Comparison of ENCODE assay signal across 37 cellular contexts in genomic region chr13:72201726-72202125, GRCh38.
"Had no signal": no experiment of that assay in that cellular context is flagged by ENCODE, and none has a peak within 500 bp of the region (broad histone marks: within the 10 kb centered on the region; RNA-seq: fewer than 3 reads in every experiment).

No MANE protein-coding gene starts in this region.

- H3K27ac Mint-ChIP-seq: activated naive CD4-positive, alpha-beta T cell treated with anti-CD3 and anti-CD28 coated beads for 36 hours; activated naive CD4-positive, alpha-beta T cell treated with anti-CD3 and anti-CD28 coated beads, Interleukin-2, amount 10 ng/mL, durations not matched to agents 7 days and 5 days; activated naive CD4-positive, alpha-beta T cell treated with anti-CD3 and anti-CD28 coated beads, Interleukin-2, amount 50 U/mL, for 24 hours; activated naive CD4-positive, alpha-beta T cell treated with anti-CD3 and anti-CD28 coated beads, Interleukin-2, amount 50 U/mL, for 72 hours; activated naive CD8-positive, alpha-beta T cell; activated naive CD8-positive, alpha-beta T cell treated with anti-CD3 and anti-CD28 coated beads for 36 hours; activated naive CD8-positive, alpha-beta T cell treated with anti-CD3 and anti-CD28 coated beads, Interleukin-2, amount 10 ng/mL, durations not matched to agents 7 days and 5 days; activated naive CD8-positive, alpha-beta T cell treated with anti-CD3 and anti-CD28 coated beads, Interleukin-2, amount 50 U/mL, for 24 hours; activated T-cell treated with anti-CD3 and anti-CD28 coated beads, Interleukin-2, amount 50 U/mL, for 24 hours; activated T-cell treated with anti-CD3 and anti-CD28 coated beads, Interleukin-2, amount 50 U/mL, for 72 hours; activated T-helper 1 cell treated with anti-CD3 and anti-CD28 coated beads, Interleukin-12 subunit alpha, Interleukin-12 subunit beta, Interleukin-2, Interleukin-4 antibody, amounts not matched to agents 30 ng/mL and 10 ng/mL and 1 ng/mL, durations not matched to agents 14 hours and 24 hours and 36 hours; activated T-helper 2 cell treated with anti-CD3 and anti-CD28 coated beads, Interferon-gamma antibody, Interleukin-2, Interleukin-4, amounts not matched to agents 10 μg/mL and 5 μg/mL and 100 μg/mL, durations not matched to agents 14 hours and 24 hours and 36 hours; brain had no signal

- H3K9me3 Mint-ChIP-seq: activated naive CD8-positive, alpha-beta T cell treated with anti-CD3 and anti-CD28 coated beads, Interleukin-2, amount 50 U/mL, for 24 hours; activated T-cell treated with anti-CD3 and anti-CD28 coated beads, Interleukin-2, amount 50 U/mL, for 4 hours; activated T-helper 1 cell treated with anti-CD3 and anti-CD28 coated beads, Interleukin-12 subunit alpha, Interleukin-12 subunit beta, Interleukin-2, Interleukin-4 antibody, amounts not matched to agents 30 ng/mL and 10 ng/mL and 1 ng/mL, durations not matched to agents 14 hours and 24 hours and 36 hours; activated T-helper 2 cell treated with anti-CD3 and anti-CD28 coated beads, Interferon-gamma antibody, Interleukin-2, Interleukin-4, amounts not matched to agents 10 μg/mL and 5 μg/mL and 100 μg/mL, durations not matched to agents 14 hours and 24 hours and 36 hours; brain; central memory CD8-positive, alpha-beta T cell had no signal

- H3K36me3 ChIP-seq: adrenal gland, ascending aorta, brain microvascular endothelial cell, breast epithelium, cardiac muscle cell had no signal

- ATAC-seq: activated naive CD4-positive, alpha-beta T cell treated with anti-CD3 and anti-CD28 coated beads, Interleukin-2, amount 50 U/mL, for 72 hours; activated naive CD8-positive, alpha-beta T cell treated with anti-CD3 and anti-CD28 coated beads, Interleukin-2, amount 50 U/mL, for 24 hours; activated T-cell treated with anti-CD3 and anti-CD28 coated beads, Interleukin-2, amount 50 U/mL, for 4 hours; activated T-cell treated with anti-CD3 and anti-CD28 coated beads, Interleukin-2, amount 50 U/mL, for 72 hours; body of pancreas had no signal

- H3K4me3 ChIP-seq: adrenal gland, ascending aorta, body of pancreas, breast epithelium, cardiac muscle cell had no signal

- H3K4me1 Mint-ChIP-seq: activated naive CD4-positive, alpha-beta T cell treated with anti-CD3 and anti-CD28 coated beads, Interleukin-2, amount 10 ng/mL, durations not matched to agents 7 days and 5 days; activated naive CD4-positive, alpha-beta T cell treated with anti-CD3 and anti-CD28 coated beads, Interleukin-2, amount 50 U/mL, for 24 hours; activated naive CD8-positive, alpha-beta T cell treated with anti-CD3 and anti-CD28 coated beads for 36 hours; activated naive CD8-positive, alpha-beta T cell treated with anti-CD3 and anti-CD28 coated beads, Interleukin-2, amount 10 ng/mL, durations not matched to agents 7 days and 5 days; activated naive CD8-positive, alpha-beta T cell treated with anti-CD3 and anti-CD28 coated beads, Interleukin-2, amount 50 U/mL, for 24 hours; central memory CD8-positive, alpha-beta T cell had no signal

- DNase-seq: activated effector memory CD4-positive, alpha-beta T cell treated with anti-CD3 and anti-CD28 coated beads, Interleukin-2, amount 50 U/mL, for 16 hours; activated effector memory CD4-positive, alpha-beta T cell treated with Interleukin-2 at 50 U/mL for 16 hours; activated gamma-delta T cell; activated gamma-delta T cell treated with Interleukin-2 at 50 U/mL for 16 hours; activated naive CD4-positive, alpha-beta T cell; activated naive CD4-positive, alpha-beta T cell treated with anti-CD3 and anti-CD28 coated beads for 36 hours; activated naive CD4-positive, alpha-beta T cell treated with anti-CD3 and anti-CD28 coated beads, Interleukin-2, amount 10 ng/mL, durations not matched to agents 7 days and 5 days; activated naive CD4-positive, alpha-beta T cell treated with anti-CD3 and anti-CD28 coated beads, Interleukin-2, amount 50 U/mL, for 16 hours; activated naive CD4-positive, alpha-beta T cell treated with Interleukin-2 at 50 U/mL for 16 hours; activated naive CD8-positive, alpha-beta T cell treated with anti-CD3 and anti-CD28 coated beads for 36 hours; activated naive CD8-positive, alpha-beta T cell treated with anti-CD3 and anti-CD28 coated beads, Interleukin-2, amount 10 ng/mL, durations not matched to agents 7 days and 5 days; activated naive CD8-positive, alpha-beta T cell treated with anti-CD3 and anti-CD28 coated beads, Interleukin-2, amount 50 U/mL, for 24 hours; activated T-cell treated with anti-CD3 and anti-CD28 coated beads, Interleukin-2, amount 50 U/mL, for 1 hour; activated T-cell treated with anti-CD3 and anti-CD28 coated beads, Interleukin-2, amount 50 U/mL, for 24 hours; activated T-cell treated with anti-CD3 and anti-CD28 coated beads, Interleukin-2, amount 50 U/mL, for 4 hours; activated T-cell treated with anti-CD3 and anti-CD28 coated beads, Interleukin-2, amount 50 U/mL, for 48 hours; activated T-cell treated with anti-CD3 and anti-CD28 coated beads, Interleukin-2, amount 50 U/mL, for 72 hours; adrenal gland; amniotic stem cell; amygdala; anterior cingulate cortex; aorta; body of pancreas; brain microvascular endothelial cell; caudate nucleus; central memory CD4-positive, alpha-beta T cell; cerebellar nuclear complex had no signal

- H3K4me1 ChIP-seq: adrenal gland, ascending aorta, breast epithelium had no signal

- H3K36me3 Mint-ChIP-seq: activated naive CD4-positive, alpha-beta T cell treated with anti-CD3 and anti-CD28 coated beads, Interleukin-2, amount 10 ng/mL, durations not matched to agents 7 days and 5 days; activated naive CD4-positive, alpha-beta T cell treated with anti-CD3 and anti-CD28 coated beads, Interleukin-2, amount 50 U/mL, for 24 hours; activated naive CD4-positive, alpha-beta T cell treated with anti-CD3 and anti-CD28 coated beads, Interleukin-2, amount 50 U/mL, for 72 hours; activated naive CD8-positive, alpha-beta T cell; activated naive CD8-positive, alpha-beta T cell treated with anti-CD3 and anti-CD28 coated beads for 36 hours; activated naive CD8-positive, alpha-beta T cell treated with anti-CD3 and anti-CD28 coated beads, Interleukin-2, amount 10 ng/mL, durations not matched to agents 7 days and 5 days; brain had no signal

- H3K27ac ChIP-seq: adrenal gland, ascending aorta, body of pancreas, brain microvascular endothelial cell, breast epithelium, cardiac muscle cell had no signal

- H3K27me3 Mint-ChIP-seq: activated naive CD4-positive, alpha-beta T cell treated with anti-CD3 and anti-CD28 coated beads, Interleukin-2, amount 10 ng/mL, durations not matched to agents 7 days and 5 days; activated naive CD4-positive, alpha-beta T cell treated with anti-CD3 and anti-CD28 coated beads, Interleukin-2, amount 50 U/mL, for 24 hours; activated naive CD8-positive, alpha-beta T cell; activated naive CD8-positive, alpha-beta T cell treated with anti-CD3 and anti-CD28 coated beads for 36 hours; activated naive CD8-positive, alpha-beta T cell treated with anti-CD3 and anti-CD28 coated beads, Interleukin-2, amount 10 ng/mL, durations not matched to agents 7 days and 5 days; activated naive CD8-positive, alpha-beta T cell treated with anti-CD3 and anti-CD28 coated beads, Interleukin-2, amount 50 U/mL, for 24 hours; activated T-cell treated with anti-CD3 and anti-CD28 coated beads, Interleukin-2, amount 50 U/mL, for 24 hours; brain; central memory CD8-positive, alpha-beta T cell had no signal

- H3K9me3 ChIP-seq: adrenal gland, ascending aorta, body of pancreas, breast epithelium had no signal

- H3K4me3 Mint-ChIP-seq: activated naive CD4-positive, alpha-beta T cell treated with anti-CD3 and anti-CD28 coated beads for 36 hours; activated naive CD4-positive, alpha-beta T cell treated with anti-CD3 and anti-CD28 coated beads, Interleukin-2, amount 10 ng/mL, durations not matched to agents 7 days and 5 days; activated naive CD4-positive, alpha-beta T cell treated with anti-CD3 and anti-CD28 coated beads, Interleukin-2, amount 50 U/mL, for 24 hours; activated naive CD8-positive, alpha-beta T cell; activated naive CD8-positive, alpha-beta T cell treated with anti-CD3 and anti-CD28 coated beads for 36 hours; activated naive CD8-positive, alpha-beta T cell treated with anti-CD3 and anti-CD28 coated beads, Interleukin-2, amount 10 ng/mL, durations not matched to agents 7 days and 5 days; activated naive CD8-positive, alpha-beta T cell treated with anti-CD3 and anti-CD28 coated beads, Interleukin-2, amount 50 U/mL, for 24 hours; activated T-cell treated with anti-CD3 and anti-CD28 coated beads, Interleukin-2, amount 50 U/mL, for 24 hours; activated T-cell treated with anti-CD3 and anti-CD28 coated beads, Interleukin-2, amount 50 U/mL, for 4 hours; activated T-cell treated with anti-CD3 and anti-CD28 coated beads, Interleukin-2, amount 50 U/mL, for 72 hours; activated T-helper 1 cell treated with anti-CD3 and anti-CD28 coated beads, Interleukin-12 subunit alpha, Interleukin-12 subunit beta, Interleukin-2, Interleukin-4 antibody, amounts not matched to agents 30 ng/mL and 10 ng/mL and 1 ng/mL, durations not matched to agents 14 hours and 24 hours and 36 hours; brain; central memory CD8-positive, alpha-beta T cell had no signal

- H3K27me3 ChIP-seq: adrenal gland, ascending aorta, body of pancreas, brain microvascular endothelial cell, breast epithelium, cardiac muscle cell had no signal
